In the genomic region with DNA sequence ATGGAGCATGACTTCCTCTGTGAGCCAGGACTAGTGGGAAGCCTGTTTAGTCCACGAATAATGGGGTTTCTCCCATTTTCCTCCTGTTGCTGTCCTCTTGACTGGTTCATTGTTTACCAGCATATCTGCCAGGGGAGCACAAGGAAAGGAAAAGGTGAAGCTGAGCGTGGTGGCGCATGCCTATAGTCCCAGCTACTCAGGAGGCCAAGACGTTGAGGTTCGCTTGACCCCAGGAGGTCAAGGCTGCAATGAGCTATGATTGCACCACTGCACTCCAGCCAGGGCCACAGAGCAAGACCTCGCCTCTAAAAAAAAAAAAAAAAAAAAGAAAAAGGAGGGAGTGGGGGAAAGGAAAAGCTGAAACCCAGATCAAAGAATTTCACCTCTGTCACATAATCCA, we compare ENCODE assay signal across 18 cellular contexts. TPM values are rescaled to one million over a fixed set of nuclear protein-coding genes. Genes with fewer than 3 reads are reported as not detected.
DNase-seq lines count a peak whose midpoint lies in the region; ATAC-seq lines count a peak whose summit lies in the region.
"Had no signal": no experiment of that assay in that cellular context is flagged by ENCODE, and none has a peak within 500 bp of the region (broad histone marks: within the 10 kb centered on the region; RNA-seq: fewer than 3 reads in every experiment).

No MANE protein-coding gene starts in this region.

- no peak for ATAC-seq in activated T-helper 17 cell treated with anti-CD3 and anti-CD28 coated beads, Interleukin-2, amount 50 U/mL, for 72 hours (replicated peaks)

- CTCF ChIA-PET in activated naive CD4-positive, alpha-beta T cell treated with anti-CD3 and anti-CD28 coated beads for 36 hours (lab: Charles Lee): interaction anchor here (0.7 to 3.0 kb wide), 7 partner anchors 10 to 438 kb away, joined by 3 to 27 read pairs (median 3); no protein-coding TSS in a partner anchor

- H3K36me3 Mint-ChIP-seq in activated naive CD4-positive, alpha-beta T cell treated with anti-CD3 and anti-CD28 coated beads for 36 hours (ENCODE audit: low read depth): no peaks in the 10 kb centered on the region
- peaks cover 9% of the 10 kb centered on the region for H3K36me3 Mint-ChIP-seq in activated T-helper 17 cell treated with anti-CD3 and anti-CD28 coated beads, Interleukin-2, amount 50 U/mL, for 72 hours (ENCODE audit: low read depth)

- H3K9me3 Mint-ChIP-seq in activated naive CD4-positive, alpha-beta T cell treated with anti-CD3 and anti-CD28 coated beads for 36 hours: peaks cover 3% of the 10 kb centered on the region
- H3K9me3 Mint-ChIP-seq in activated T-helper 17 cell treated with anti-CD3 and anti-CD28 coated beads, Interleukin-2, amount 50 U/mL, for 72 hours: no peaks in the 10 kb centered on the region

- H3K4me3 Mint-ChIP-seq in activated naive CD4-positive, alpha-beta T cell treated with anti-CD3 and anti-CD28 coated beads for 36 hours: peak overlapping the region; percentile 60
- peak overlapping the region; percentile 87 for H3K4me3 Mint-ChIP-seq in activated T-helper 17 cell treated with anti-CD3 and anti-CD28 coated beads, Interleukin-2, amount 50 U/mL, for 72 hours

- no peak for DNase-seq in activated naive CD4-positive, alpha-beta T cell treated with anti-CD3 and anti-CD28 coated beads for 36 hours
- DNase-seq in activated naive CD4-positive, alpha-beta T cell treated with anti-CD3 and anti-CD28 coated beads, Interleukin-2, amount 50 U/mL, for 16 hours: no peak
- peak; percentile 74 for DNase-seq in MV-4-11 (lab: John Stamatoyannopoulos, UW)
- DNase-seq in stimulated activated CD8-positive, alpha-beta memory T cell treated with anti-CD3 and anti-CD28 coated beads, Interleukin-4, amount 100 ng/mL, for 48 hours: peak; percentile 25
- no peak for DNase-seq in DMS53 treated with DMSO at 0.1 percent for 48 hours (lab: John Stamatoyannopoulos, UW; ENCODE audit: unreplicated experiment)
- no peak for DNase-seq in hippocampal formation (lab: John Stamatoyannopoulos, UW)
- no peak for DNase-seq in NCI-H69 (lab: John Stamatoyannopoulos, UW)
- DNase-seq: activated CD4-positive, CD25-positive, alpha-beta regulatory T cell treated with anti-CD3 and anti-CD28 coated beads, Interleukin-2, amount 50 U/mL, for 72 hours; activated effector memory CD4-positive, alpha-beta T cell treated with anti-CD3 and anti-CD28 coated beads, Interleukin-2, amount 50 U/mL, for 16 hours; brain microvascular endothelial cell; immature natural killer cell; NCI-H1105; NCI-H2171 treated with DMSO at 0.1 percent for 48 hours; NCI-H82; stimulated activated CD4-positive, alpha-beta T cell treated with anti-CD3 and anti-CD28 coated beads, Interleukin-15, amount 100 ng/mL, for 24 hours had no signal

- H3K4me1 Mint-ChIP-seq in activated naive CD4-positive, alpha-beta T cell treated with anti-CD3 and anti-CD28 coated beads for 36 hours (ENCODE audit: low read depth): peaks cover 80% of the 10 kb centered on the region
- H3K4me1 Mint-ChIP-seq in activated T-helper 17 cell treated with anti-CD3 and anti-CD28 coated beads, Interleukin-2, amount 50 U/mL, for 72 hours: peaks cover 47% of the 10 kb centered on the region

- intact Hi-C loops in activated naive CD4-positive, alpha-beta T cell treated with anti-CD3 and anti-CD28 coated beads for 36 hours (cut with micrococcal nuclease): loop anchor here (2.0 kb wide), 1 partner anchor 15 kb away; no protein-coding TSS in a partner anchor

- H3K27ac Mint-ChIP-seq in activated naive CD4-positive, alpha-beta T cell treated with anti-CD3 and anti-CD28 coated beads for 36 hours: no peak overlapping the region
- H3K27ac Mint-ChIP-seq in activated T-helper 17 cell treated with anti-CD3 and anti-CD28 coated beads, Interleukin-2, amount 50 U/mL, for 72 hours: peak overlapping the region; percentile 97

- no peaks in the 10 kb centered on the region for H3K27me3 Mint-ChIP-seq in activated naive CD4-positive, alpha-beta T cell treated with anti-CD3 and anti-CD28 coated beads for 36 hours (ENCODE audit: low read depth)
- no peaks in the 10 kb centered on the region for H3K27me3 Mint-ChIP-seq in activated T-helper 17 cell treated with anti-CD3 and anti-CD28 coated beads, Interleukin-2, amount 50 U/mL, for 72 hours

RNA-seq across cellular contexts. Expression of gene IL2RA, which starts 5.8 kb away (rescaled TPM):
- 100 to 1,000 TPM; 443 to 471 TPM for total RNA-seq in activated naive CD4-positive, alpha-beta T cell treated with anti-CD3 and anti-CD28 coated beads for 36 hours
- total RNA-seq in activated T-helper 17 cell treated with anti-CD3 and anti-CD28 coated beads, Interleukin-2, amount 50 U/mL, for 72 hours: 1,000 to 10,000 TPM; 1,342 to 1,348 TPM
- total RNA-seq: dermis microvascular lymphatic vessel endothelial cell, renal cortical epithelial cell had no signal

RNA-seq across cellular contexts. Expression of gene RBM17, which starts 20.8 kb away (rescaled TPM):
- 100 to 1,000 TPM; 157 to 162 TPM for total RNA-seq in activated naive CD4-positive, alpha-beta T cell treated with anti-CD3 and anti-CD28 coated beads for 36 hours
- total RNA-seq in activated T-helper 17 cell treated with anti-CD3 and anti-CD28 coated beads, Interleukin-2, amount 50 U/mL, for 72 hours: 100 to 1,000 TPM; 157 to 253 TPM

Comparison
In these comparisons a context has a peak if more than half of its experiments do, and no peak if none do; other contexts are left out.
1. DNase-seq: peak in MV-4-11 (single experiment) and stimulated activated CD8-positive, alpha-beta memory T cell treated with anti-CD3 and anti-CD28 coated beads, Interleukin-4, amount 100 ng/mL, for 48 hours (single experiment); none in activated naive CD4-positive, alpha-beta T cell treated with anti-CD3 and anti-CD28 coated beads for 36 hours (single experiment), activated naive CD4-positive, alpha-beta T cell treated with anti-CD3 and anti-CD28 coated beads, Interleukin-2, amount 50 U/mL, for 16 hours (single experiment), DMS53 treated with DMSO at 0.1 percent for 48 hours (single experiment), hippocampal formation (0 of 2) and NCI-H69 (single experiment).